1 cellular context compared by ENCODE assay signal in the genomic region with DNA sequence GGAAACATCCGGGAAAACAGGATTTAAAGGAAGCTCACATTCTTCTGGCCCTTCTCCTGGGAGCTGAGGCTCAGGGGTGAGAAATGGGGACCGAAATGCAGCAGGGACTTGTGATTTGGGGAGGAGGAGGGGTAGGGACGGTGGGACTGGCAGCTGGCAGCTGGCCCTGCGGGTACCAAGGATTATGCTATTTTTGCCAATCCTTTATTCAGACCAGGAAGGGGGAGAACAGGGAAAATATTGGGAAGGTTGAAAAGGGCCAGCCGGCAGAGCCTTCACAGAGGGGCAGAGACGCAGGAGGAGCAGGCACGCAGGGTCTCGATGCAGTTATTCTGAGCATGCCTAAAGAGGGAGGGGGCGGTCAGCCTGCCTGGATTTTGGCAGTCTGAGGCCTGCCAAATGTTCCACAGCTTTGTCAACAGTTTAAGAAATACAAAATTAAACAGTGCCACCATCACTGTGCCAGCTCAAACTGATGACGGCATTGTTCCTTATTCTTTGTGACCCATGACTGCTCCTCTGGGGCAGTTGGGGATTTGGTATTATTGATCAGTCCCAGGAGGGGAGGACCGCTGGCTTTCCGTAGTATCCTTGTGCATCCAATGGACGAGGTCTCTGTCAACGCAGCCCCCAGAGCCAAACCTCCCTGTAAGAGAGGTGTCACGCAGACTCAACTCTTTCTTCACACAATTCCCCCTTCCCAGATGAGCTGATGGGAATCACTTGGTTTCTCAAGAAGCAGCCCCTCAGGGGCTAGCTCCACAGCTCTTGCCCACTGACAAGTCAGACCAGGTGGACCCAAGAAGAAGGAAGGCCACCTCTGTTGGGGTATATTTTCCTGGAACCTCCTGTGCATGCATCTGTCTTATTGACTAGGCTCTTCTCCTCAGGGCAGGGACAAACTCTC.
TF ChIP-seq lines count a peak whose summit lies in the region.

No MANE protein-coding gene starts in this region.

TF ChIP-seq in GM23338, 12 proteins besides CTCF, POLR2A, EP300 and RAD21 (continued from another document):
- no peak for TF ChIP-seq ZNF462 (CRISPR knock-in tag; IDR thresholded peaks at IDR 0.05)
- no peak for TF ChIP-seq POLR2AphosphoS5 (IDR thresholded peaks at IDR 0.05; ENCODE audit: low read depth)
- TF ChIP-seq EZH2phosphoT487 (IDR thresholded peaks at IDR 0.05; ENCODE audit: unreplicated experiment) = no peak
- no peak for TF ChIP-seq ZNF114 (CRISPR knock-in tag; IDR thresholded peaks at IDR 0.05)
- TF ChIP-seq STAT1 (IDR thresholded peaks at IDR 0.05; ENCODE audit: unreplicated experiment) = no peak
- TF ChIP-seq, protein P1, sequence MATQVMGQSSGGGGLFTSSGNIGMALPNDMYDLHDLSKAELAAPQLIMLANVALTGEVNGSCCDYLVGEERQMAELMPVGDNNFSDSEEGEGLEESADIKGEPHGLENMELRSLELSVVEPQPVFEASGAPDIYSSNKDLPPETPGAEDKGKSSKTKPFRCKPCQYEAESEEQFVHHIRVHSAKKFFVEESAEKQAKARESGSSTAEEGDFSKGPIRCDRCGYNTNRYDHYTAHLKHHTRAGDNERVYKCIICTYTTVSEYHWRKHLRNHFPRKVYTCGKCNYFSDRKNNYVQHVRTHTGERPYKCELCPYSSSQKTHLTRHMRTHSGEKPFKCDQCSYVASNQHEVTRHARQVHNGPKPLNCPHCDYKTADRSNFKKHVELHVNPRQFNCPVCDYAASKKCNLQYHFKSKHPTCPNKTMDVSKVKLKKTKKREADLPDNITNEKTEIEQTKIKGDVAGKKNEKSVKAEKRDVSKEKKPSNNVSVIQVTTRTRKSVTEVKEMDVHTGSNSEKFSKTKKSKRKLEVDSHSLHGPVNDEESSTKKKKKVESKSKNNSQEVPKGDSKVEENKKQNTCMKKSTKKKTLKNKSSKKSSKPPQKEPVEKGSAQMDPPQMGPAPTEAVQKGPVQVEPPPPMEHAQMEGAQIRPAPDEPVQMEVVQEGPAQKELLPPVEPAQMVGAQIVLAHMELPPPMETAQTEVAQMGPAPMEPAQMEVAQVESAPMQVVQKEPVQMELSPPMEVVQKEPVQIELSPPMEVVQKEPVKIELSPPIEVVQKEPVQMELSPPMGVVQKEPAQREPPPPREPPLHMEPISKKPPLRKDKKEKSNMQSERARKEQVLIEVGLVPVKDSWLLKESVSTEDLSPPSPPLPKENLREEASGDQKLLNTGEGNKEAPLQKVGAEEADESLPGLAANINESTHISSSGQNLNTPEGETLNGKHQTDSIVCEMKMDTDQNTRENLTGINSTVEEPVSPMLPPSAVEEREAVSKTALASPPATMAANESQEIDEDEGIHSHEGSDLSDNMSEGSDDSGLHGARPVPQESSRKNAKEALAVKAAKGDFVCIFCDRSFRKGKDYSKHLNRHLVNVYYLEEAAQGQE (IDR thresholded peaks at IDR 0.05; ENCODE audit: unreplicated experiment) = no peak
